ENCODE assay signal across 13 cellular contexts in genomic region chr14:61489932-61490331, GRCh38.
DNase-seq lines count a peak whose midpoint lies in the region; TF ChIP-seq lines count a peak whose summit lies in the region.
"Had no signal": no experiment of that assay in that cellular context is flagged by ENCODE, and none has a peak within 500 bp of the region (broad histone marks: within the 10 kb centered on the region; RNA-seq: fewer than 3 reads in every experiment).

No MANE protein-coding gene starts in this region.

- peaks cover 14 to 39% of the 10 kb centered on the region in 2 donors for H3K4me1 ChIP-seq in adrenal gland (replicated peaks in 1 of 2)
- peaks cover 0 to 18% (median 11%) of the 10 kb centered on the region in 4 donors for H3K4me1 ChIP-seq in liver (ENCODE audit: control insufficient read depth in 4 of 4, insufficient read depth in 4 of 4, low read length in 3 of 4)

- 63 to 80% (median 68%) methylated on average over 6 of the region's 6 CpGs for WGBS in adrenal gland, 4 donors
- WGBS in liver: 65% methylated on average over 6 of the region's 6 CpGs

- intact Hi-C loops in adrenal gland (cut with DNase I): no loop called here

- TF ChIP-seq RAD21 in liver (IDR thresholded peaks at IDR 0.05): peak in 1 of 2 donors; percentile 23

- H3K36me3 ChIP-seq in adrenal gland (replicated peaks in 1 of 2): no peaks in the 10 kb centered on the region
- H3K36me3 ChIP-seq in liver (ENCODE audit: control insufficient read depth in 4 of 4, insufficient read depth in 3 of 4, low read depth in 1 of 4, low read length in 3 of 4): no peaks in the 10 kb centered on the region

- no peaks in the 10 kb centered on the region for H3K4me1 Mint-ChIP-seq in glutamatergic neuron (ENCODE audit: low read depth, unreplicated experiment)

- DNase-seq in SKM-1 treated with dmso at 0.1 percent for 144 hours (lab: John Stamatoyannopoulos, UW; ENCODE audit: unreplicated experiment) (peak; percentile 16), SKM-1 (lab: John Stamatoyannopoulos, UW; ENCODE audit: unreplicated experiment) (no peak), adrenal gland (peak in 6 of 7 donors; percentile 51 to 78 (median 68)), substantia nigra (lab: John Stamatoyannopoulos, UW) (peak in 11 of 49 donors; percentile 19 to 65 (median 37)), glutamatergic neuron (no peak), NCI-H128 (lab: John Stamatoyannopoulos, UW; ENCODE audit: unreplicated experiment) (no peak)
- DNase-seq in stimulated activated CD4-positive, alpha-beta T cell treated with anti-CD3 and anti-CD28 coated beads, Interleukin-12 subunit alpha, Interleukin-12 subunit beta, amount 100 ng/mL, for 4 hours: no peak
- DNase-seq: 8988T, GOT3, NCI-H524 treated with DMSO at 0.1 percent for 48 hours, small intestine, T-helper 1 cell had no signal

- H3K36me3 Mint-ChIP-seq in glutamatergic neuron (ENCODE audit: unreplicated experiment): no peaks in the 10 kb centered on the region

- H3K4me3 Mint-ChIP-seq in glutamatergic neuron (ENCODE audit: unreplicated experiment): no peak overlapping the region

- H3K27ac Mint-ChIP-seq in glutamatergic neuron (ENCODE audit: unreplicated experiment): no peak overlapping the region

- H3K4me3 ChIP-seq in adrenal gland (no peak overlapping the region), liver (ENCODE audit: low read depth in 1 of 3, low read length in 3 of 3) (no peak overlapping the region)

- no peaks in the 10 kb centered on the region for H3K27me3 Mint-ChIP-seq in glutamatergic neuron (ENCODE audit: unreplicated experiment)

- H3K27me3 ChIP-seq in adrenal gland: no peaks in the 10 kb centered on the region
- H3K27me3 ChIP-seq in liver (ENCODE audit: control insufficient read depth in 4 of 4, insufficient read depth in 4 of 4, low read length in 3 of 4): no peaks in the 10 kb centered on the region

- H3K9me3 ChIP-seq in adrenal gland (replicated peaks in 1 of 3) (no peaks in the 10 kb centered on the region), liver (ENCODE audit: control insufficient read depth in 4 of 4, low read length in 3 of 4) (no peaks in the 10 kb centered on the region)

- H3K27ac ChIP-seq in adrenal gland (peak overlapping the region in 2 of 5 donors; percentile 74 to 85), liver (ENCODE audit: low read depth in 1 of 2, low read length in 2 of 2) (peak overlapping the region in 1 of 2 donors; percentile 7), substantia nigra (ENCODE audit: low read depth, low read length, poor library complexity, severe bottlenecking) (peak overlapping the region; percentile 66)

- TF ChIP-seq POLR2A in adrenal gland (IDR thresholded peaks at IDR 0.05): no peak

- H3K9me3 Mint-ChIP-seq in glutamatergic neuron (ENCODE audit: unreplicated experiment): no peaks in the 10 kb centered on the region

- H3K9ac ChIP-seq in liver (ENCODE audit: low read depth in 1 of 2, low read length in 2 of 2): no peak overlapping the region

- no peak for TF ChIP-seq CTCF in adrenal gland (IDR thresholded peaks at IDR 0.05)
- no peak for TF ChIP-seq CTCF in liver (IDR thresholded peaks at IDR 0.05; ENCODE audit: low read depth, low read length, missing input control)
- no peak for TF ChIP-seq CTCF in glutamatergic neuron (IDR thresholded peaks at IDR 0.05; ENCODE audit: partially characterized antibody, unreplicated experiment)

TF ChIP-seq in liver, 16 proteins besides CTCF, POLR2A, EP300 and RAD21:
- no peak for TF ChIP-seq SP1 (IDR thresholded peaks at IDR 0.05)
- TF ChIP-seq MAX (IDR thresholded peaks at IDR 0.05): peak; percentile 25
- TF ChIP-seq RXRA (IDR thresholded peaks at IDR 0.05): peak in 1 of 2 donors; percentile 54

Comparison
In these comparisons a context has a peak if more than half of its experiments do, and no peak if none do; other contexts are left out.
1. DNase-seq: peak in SKM-1 treated with dmso at 0.1 percent for 144 hours (single experiment) and adrenal gland (6 of 7); none in SKM-1 (single experiment), glutamatergic neuron (single experiment), stimulated activated CD4-positive, alpha-beta T cell treated with anti-CD3 and anti-CD28 coated beads, Interleukin-12 subunit alpha, Interleukin-12 subunit beta, amount 100 ng/mL, for 4 hours (single experiment) and NCI-H128 (single experiment).